ENCODE assay signal across 1 cellular context in genomic region chr18:58896734-58897508, GRCh38.
TF ChIP-seq lines count a peak whose summit lies in the region.

No MANE protein-coding gene starts in this region.

TF ChIP-seq in IMR-90, 13 proteins besides CTCF, POLR2A, EP300 and RAD21:
- no peak for TF ChIP-seq BHLHE40 (IDR thresholded peaks at IDR 0.05; ENCODE audit: low read depth, low read length)
- TF ChIP-seq CEBPB (IDR thresholded peaks at IDR 0.05; ENCODE audit: low read depth, low read length): no peak
- no peak for TF ChIP-seq FOS (IDR thresholded peaks at IDR 0.05; ENCODE audit: low read depth, low read length)
- no peak for TF ChIP-seq SMC3 (IDR thresholded peaks at IDR 0.05; ENCODE audit: low read depth, low read length)
- TF ChIP-seq RCOR1 (IDR thresholded peaks at IDR 0.05; ENCODE audit: insufficient replicate concordance, low read length): no peak
- TF ChIP-seq MAFK (IDR thresholded peaks at IDR 0.05; ENCODE audit: low read depth, low read length): no peak
- no peak for TF ChIP-seq MAZ (IDR thresholded peaks at IDR 0.05; ENCODE audit: borderline replicate concordance, low read depth, low read length)
- TF ChIP-seq RFX5 (IDR thresholded peaks at IDR 0.05; ENCODE audit: low read depth, low read length): no peak
- TF ChIP-seq NFE2L2 (IDR thresholded peaks at IDR 0.05; ENCODE audit: low read depth, low read length): no peak
- no peak for TF ChIP-seq MXI1 (IDR thresholded peaks at IDR 0.05; ENCODE audit: borderline replicate concordance, low read depth, low read length)
- no peak for TF ChIP-seq ELK1 (IDR thresholded peaks at IDR 0.05; ENCODE audit: borderline replicate concordance, low read depth, low read length)
- no peak for TF ChIP-seq CHD1 (IDR thresholded peaks at IDR 0.05; ENCODE audit: low read depth, low read length)
- TF ChIP-seq USF2 (IDR thresholded peaks at IDR 0.05; ENCODE audit: low read depth, low read length): no peak
